ENCODE assay signal across 14 cellular contexts in genomic region chr4:186760576-186760975, GRCh38. TPM values are rescaled to one million over a fixed set of nuclear protein-coding genes. Genes with fewer than 3 reads are reported as not detected.
DNase-seq lines count a peak whose midpoint lies in the region; TF ChIP-seq lines count a peak whose summit lies in the region.
"Had no signal": no experiment of that assay in that cellular context is flagged by ENCODE, and none has a peak within 500 bp of the region (broad histone marks: within the 10 kb centered on the region; RNA-seq: fewer than 3 reads in every experiment).

No MANE protein-coding gene starts in this region.

- TF ChIP-seq CTCF in fibroblast of the aortic adventitia (IDR thresholded peaks at IDR 0.05; ENCODE audit: insufficient read depth, low read length): no peak

- H3K4me3 ChIP-seq in fibroblast of the aortic adventitia (ENCODE audit: low read depth, low read length): no peak overlapping the region
- H3K4me3 ChIP-seq: neural progenitor cell, right lobe of liver had no signal

- DNase-seq in A172 (ENCODE audit: low spot score): peak; percentile 66
- DNase-seq in HCEC 1CT: peak; percentile 59
- DNase-seq in amniotic epithelial cell (ENCODE audit: low read depth): peak; percentile 90
- peak; percentile 2 for DNase-seq in fibroblast of the aortic adventitia (ENCODE audit: low read depth)
- no peak for DNase-seq in NOMO-1 treated with dmso at 0.1 percent for 144 hours (lab: John Stamatoyannopoulos, UW; ENCODE audit: unreplicated experiment)
- no peak for DNase-seq in NCI-H748 treated with DMSO at 0.1 percent for 48 hours (lab: John Stamatoyannopoulos, UW)
- no peak for DNase-seq in UCSD-AML1 (lab: John Stamatoyannopoulos, UW; ENCODE audit: unreplicated experiment)
- no peak for DNase-seq in NCI-H524 treated with DMSO at 0.1 percent for 48 hours (lab: John Stamatoyannopoulos, UW)
- DNase-seq: activated naive CD4-positive, alpha-beta T cell treated with anti-CD3 and anti-CD28 coated beads, Interleukin-2, amount 50 U/mL, for 16 hours; cerebellar nuclear complex; NCI-H2227 treated with DMSO at 0.1 percent for 48 hours; right lobe of liver; stimulated activated CD4-positive, alpha-beta T cell treated with anti-CD3 and anti-CD28 coated beads, Interleukin-4, amount 100 ng/mL, for 24 hours had no signal

RNA-seq across cellular contexts. Expression of gene FAT1, which starts 36.9 kb away (rescaled TPM):
- 124 and 128 TPM in 2 replicates for total RNA-seq in A172 (2014; rRNA removed; shearing (Covaris generic))
- 114 and 189 TPM in 2 replicates for total RNA-seq in fibroblast of the aortic adventitia (ENCODE audit: low replicate concordance)

Comparison
In these comparisons a context has a peak if more than half of its experiments do, and no peak if none do; other contexts are left out.
1. DNase-seq: peak in A172 (single experiment), HCEC 1CT (single experiment), amniotic epithelial cell (single experiment) and fibroblast of the aortic adventitia (single experiment); none in NOMO-1 treated with dmso at 0.1 percent for 144 hours (single experiment), NCI-H748 treated with DMSO at 0.1 percent for 48 hours (single experiment), UCSD-AML1 (single experiment) and NCI-H524 treated with DMSO at 0.1 percent for 48 hours (single experiment).